In genomic region chr15:72800819-72801481, GRCh38 we compare ENCODE assay signal across 30 cellular contexts. TPM values are rescaled to one million over a fixed set of nuclear protein-coding genes. Genes with fewer than 3 reads are reported as not detected.
DNase-seq lines count a peak whose midpoint lies in the region; FAIRE-seq and TF ChIP-seq lines count a peak whose summit lies in the region.
"Had no signal": no experiment of that assay in that cellular context is flagged by ENCODE, and none has a peak within 500 bp of the region (broad histone marks: within the 10 kb centered on the region; RNA-seq: fewer than 3 reads in every experiment).

No MANE protein-coding gene starts in this region.

- H3K27ac ChIP-seq in HEK293 (ENCODE audit: extremely low read depth, low read depth, low read length): no peak overlapping the region
- H3K27ac ChIP-seq: dorsolateral prefrontal cortex, foreskin keratinocyte, heart right ventricle, SJSA1, skin epidermis, thoracic aorta, uterus had no signal

- H3K4me3 ChIP-seq in HEK293 (ENCODE audit: low read depth, low read length): no peak overlapping the region
- no peak overlapping the region for H3K4me3 ChIP-seq in bronchial epithelial cell (ENCODE audit: low read depth, low read length)
- no peak overlapping the region for H3K4me3 ChIP-seq in fibroblast of the aortic adventitia (ENCODE audit: low read depth, low read length)
- no peak overlapping the region for H3K4me3 ChIP-seq in skeletal muscle cell (ENCODE audit: low read depth, low read length)
- H3K4me3 ChIP-seq: dorsolateral prefrontal cortex, heart right ventricle, SJSA1, skin epidermis, thoracic aorta, uterus had no signal

- POLR2A ChIA-PET in HEK293 (lab: Yijun Ruan, JAX): interaction anchor here (1.5 kb wide), 1 partner anchor 8 kb away, joined by 4 read pairs; no protein-coding TSS in a partner anchor

- DNase-seq in bronchial epithelial cell (ENCODE audit: low read depth) (peak; percentile 48), fibroblast of the aortic adventitia (ENCODE audit: low read depth) (peak; percentile 68), skeletal muscle cell (ENCODE audit: low read depth) (peak; percentile 65), frontal cortex (ENCODE audit: low spot score in 2 of 2) (no peak), DMS 273 (lab: John Stamatoyannopoulos, UW; ENCODE audit: unreplicated experiment) (no peak), hippocampal formation (lab: John Stamatoyannopoulos, UW) (no peak)
- DNase-seq in activated naive CD4-positive, alpha-beta T cell treated with anti-CD3 and anti-CD28 coated beads, Interleukin-2, amount 50 U/mL, for 16 hours: no peak
- DNase-seq: activated CD4-positive, alpha-beta memory T cell treated with anti-CD3 and anti-CD28 coated beads for 36 hours; activated CD4-positive, CD25-positive, alpha-beta regulatory T cell treated with anti-CD3 and anti-CD28 coated beads, Interleukin-2, amount 50 U/mL, for 72 hours; activated CD8-positive, alpha-beta memory T cell treated with anti-CD3 and anti-CD28 coated beads, Interleukin-2, amount 50 U/mL, for 4 hours; activated naive CD4-positive, alpha-beta T cell treated with anti-CD3 and anti-CD28 coated beads for 36 hours; amygdala; caudate nucleus; CD4-positive, alpha-beta T cell; dorsolateral prefrontal cortex; foreskin keratinocyte; heart right ventricle; left cardiac atrium; NCI-H187; NCI-H69; nucleus accumbens; RPMI8226; T-helper 1 cell; uterus had no signal

- TF ChIP-seq CTCF in HEK293 (tag by site-specific recombination; IDR thresholded peaks at IDR 0.05): no peak
- no peak for TF ChIP-seq CTCF in bronchial epithelial cell (IDR thresholded peaks at IDR 0.05; ENCODE audit: insufficient read depth, low read length, severe bottlenecking)
- TF ChIP-seq CTCF in fibroblast of the aortic adventitia (IDR thresholded peaks at IDR 0.05; ENCODE audit: insufficient read depth, low read length): no peak

- CTCF ChIA-PET in HEK293 (lab: Yijun Ruan, JAX): interaction anchor here (0.5 to 2.1 kb wide), 5 partner anchors 24 to 1109 kb away, joined by 3 to 10 read pairs (median 3); no protein-coding TSS in a partner anchor

- no peak for FAIRE-seq in bronchial epithelial cell (lab: Jason Lieb, UNC)
- FAIRE-seq in frontal cortex (lab: Jason Lieb, UNC): no peak
- FAIRE-seq: D721Med, H54 had no signal

- H3K36me3 ChIP-seq in HEK293 (ENCODE audit: control insufficient read depth in 2 of 2, insufficient read depth in 1 of 2, low read length in 2 of 2) (no peaks in the 10 kb centered on the region), bronchial epithelial cell (ENCODE audit: control insufficient read depth, insufficient read depth, low read length) (no peaks in the 10 kb centered on the region)
- H3K36me3 ChIP-seq: heart right ventricle, SJSA1, thoracic aorta, uterus had no signal

- H3K27me3 ChIP-seq in bronchial epithelial cell (ENCODE audit: control insufficient read depth, insufficient read depth, low read length): no peaks in the 10 kb centered on the region
- H3K27me3 ChIP-seq: dorsolateral prefrontal cortex, SJSA1, uterus had no signal

- no peaks in the 10 kb centered on the region for H3K9me3 ChIP-seq in HEK293 (ENCODE audit: control insufficient read depth, insufficient read depth, low read depth, low read length)
- H3K9me3 ChIP-seq: heart right ventricle, SJSA1, thoracic aorta, uterus had no signal

- peaks cover 5% of the 10 kb centered on the region for H3K4me1 ChIP-seq in HEK293 (ENCODE audit: control insufficient read depth, insufficient read depth, low read length)
- H3K4me1 ChIP-seq: foreskin keratinocyte, uterus had no signal

TF ChIP-seq in HEK293, 187 proteins besides CTCF, POLR2A, EP300 and RAD21 (continues in another document):
- peak; percentile 12; the same call in 1 of the 2 replicates for TF ChIP-seq PRDM10 (tag by site-specific recombination; IDR thresholded peaks at IDR 0.05)
- no peak for TF ChIP-seq ZNF146 (tag by site-specific recombination; IDR thresholded peaks at IDR 0.05)
- no peak for TF ChIP-seq ZNF280C (tag by site-specific recombination; IDR thresholded peaks at IDR 0.05)
- TF ChIP-seq ZNF223 (tag by site-specific recombination; IDR thresholded peaks at IDR 0.05): no peak
- peak; percentile 92 for TF ChIP-seq ZNF548 (tag by site-specific recombination; IDR thresholded peaks at IDR 0.05)
- peak; percentile 97 for TF ChIP-seq PRDM4 (tag by site-specific recombination; IDR thresholded peaks at IDR 0.05)
- no peak for TF ChIP-seq EGR2 (tag by site-specific recombination; IDR thresholded peaks at IDR 0.05; ENCODE audit: low read depth)
- TF ChIP-seq KLF1 (tag by site-specific recombination; IDR thresholded peaks at IDR 0.05): 0 out of 2 replicates have a peak, but pooled peaks have one; percentile 25
- TF ChIP-seq ZBTB44 (tag by site-specific recombination; IDR thresholded peaks at IDR 0.05): peak; percentile 67; the same call in 1 of the 2 replicates
- TF ChIP-seq ZNF747 (tag by site-specific recombination; IDR thresholded peaks at IDR 0.05): no peak

RNA-seq across cellular contexts. Expression of gene ADPGK, which starts 17.4 kb away (rescaled TPM):
- total RNA-seq in bronchial epithelial cell: 29.7 and 40.5 TPM in 2 replicates
- total RNA-seq in fibroblast of the aortic adventitia (ENCODE audit: low replicate concordance): 43.9 and 86.1 TPM in 2 replicates
- total RNA-seq in frontal cortex: 35.5 TPM

Comparison
In these comparisons a context has a peak if more than half of its experiments do, and no peak if none do; other contexts are left out.
1. DNase-seq: peak in bronchial epithelial cell (single experiment), fibroblast of the aortic adventitia (single experiment) and skeletal muscle cell (single experiment); none in activated naive CD4-positive, alpha-beta T cell treated with anti-CD3 and anti-CD28 coated beads, Interleukin-2, amount 50 U/mL, for 16 hours (single experiment), frontal cortex (0 of 2), DMS 273 (single experiment) and hippocampal formation (0 of 2).